17 cellular contexts compared by ENCODE assay signal in the genomic region with DNA sequence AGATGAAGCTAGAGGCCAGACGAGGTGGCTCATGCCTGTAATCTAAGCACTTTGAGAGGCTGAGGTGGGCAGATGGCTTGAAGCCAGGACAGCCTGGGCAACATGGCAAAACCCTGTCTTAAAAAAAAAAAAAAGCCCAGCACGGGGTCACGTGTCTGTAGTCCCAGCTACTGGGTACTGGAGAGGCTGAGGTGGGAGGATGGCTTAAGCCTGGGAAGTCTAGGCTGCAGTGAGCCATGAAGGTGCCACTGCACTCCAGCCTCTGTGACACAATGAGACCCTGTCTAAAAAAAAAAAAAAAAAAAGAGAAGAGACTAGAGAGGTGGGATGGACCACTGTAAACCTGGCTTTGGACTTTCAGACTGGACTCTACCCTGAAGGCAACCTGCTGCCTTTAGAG. TPM values are rescaled to one million over a fixed set of nuclear protein-coding genes. Genes with fewer than 3 reads are reported as not detected.
A peak's percentile ranks its signal among the peaks of the same experiment; 100 is the strongest.
DNase-seq lines count a peak whose midpoint lies in the region; ATAC-seq and TF ChIP-seq lines count a peak whose summit lies in the region.
"Had no signal": no experiment of that assay in that cellular context is flagged by ENCODE, and none has a peak within 500 bp of the region (broad histone marks: within the 10 kb centered on the region; RNA-seq: fewer than 3 reads in every experiment).

No MANE protein-coding gene starts in this region.

- CTCF ChIA-PET in activated CD8-positive, alpha-beta memory T cell treated with anti-CD3 and anti-CD28 coated beads, Interleukin-2, amount 10 ng/mL, durations not matched to agents 7 days and 5 days (lab: Charles Lee) = no interaction called here

- WGBS in endodermal cell (ENCODE audit: insufficient coverage in 1 of 2, insufficient read length in 1 of 2), 2 experiments = 90 to 100% methylated on average over 1 to 3 of the region's 3 CpGs

- no peak for ATAC-seq in activated CD8-positive, alpha-beta memory T cell treated with anti-CD3 and anti-CD28 coated beads, Interleukin-2, amount 10 ng/mL, durations not matched to agents 7 days and 5 days
- no peak for ATAC-seq in naive thymus-derived CD8-positive, alpha-beta T cell

- H3K9ac ChIP-seq in endodermal cell (ENCODE audit: extremely low read depth, low read length, poor library complexity, severe bottlenecking) = no peak overlapping the region

- H3K27ac ChIP-seq in endodermal cell (ENCODE audit: low read depth, low read length) = no peak overlapping the region

- H3K9me3 ChIP-seq in endodermal cell (ENCODE audit: control insufficient read depth, low read length) (no peaks in the 10 kb centered on the region), HAP-1 (no peaks in the 10 kb centered on the region)
- H3K9me3 ChIP-seq: BE2C had no signal

- H3K4me1 Mint-ChIP-seq in activated CD8-positive, alpha-beta memory T cell treated with anti-CD3 and anti-CD28 coated beads, Interleukin-2, amount 10 ng/mL, durations not matched to agents 7 days and 5 days = peaks cover 9% of the 10 kb centered on the region
- no peaks in the 10 kb centered on the region for H3K4me1 Mint-ChIP-seq in endodermal cell
- H3K4me1 Mint-ChIP-seq in naive thymus-derived CD8-positive, alpha-beta T cell = no peaks in the 10 kb centered on the region

- in situ Hi-C loops in HAP-1 (cut with MboI; ENCODE audit: low sequenced_read_pairs) = no loop called here

- H3K27me3 ChIP-seq in endodermal cell (ENCODE audit: control insufficient read depth, insufficient read depth, low read length, poor library complexity, severe bottlenecking) (no peaks in the 10 kb centered on the region), HAP-1 (ENCODE audit: low read depth) (no peaks in the 10 kb centered on the region)
- H3K27me3 ChIP-seq: BE2C had no signal

- no peaks in the 10 kb centered on the region for H3K27me3 Mint-ChIP-seq in activated CD8-positive, alpha-beta memory T cell treated with anti-CD3 and anti-CD28 coated beads, Interleukin-2, amount 10 ng/mL, durations not matched to agents 7 days and 5 days
- no peaks in the 10 kb centered on the region for H3K27me3 Mint-ChIP-seq in endodermal cell (ENCODE audit: insufficient read depth)
- H3K27me3 Mint-ChIP-seq in naive thymus-derived CD8-positive, alpha-beta T cell = peaks cover 0 to 10% (median 4%) of the 10 kb centered on the region in 5 donors

- TF ChIP-seq CTCF in endodermal cell (conservative IDR thresholded peaks at IDR 0.05) = no peak

- no peaks in the 10 kb centered on the region for H3K36me3 Mint-ChIP-seq in activated CD8-positive, alpha-beta memory T cell treated with anti-CD3 and anti-CD28 coated beads, Interleukin-2, amount 10 ng/mL, durations not matched to agents 7 days and 5 days
- no peaks in the 10 kb centered on the region for H3K36me3 Mint-ChIP-seq in endodermal cell (ENCODE audit: low read depth)
- no peaks in the 10 kb centered on the region for H3K36me3 Mint-ChIP-seq in naive thymus-derived CD8-positive, alpha-beta T cell
- H3K36me3 Mint-ChIP-seq: CD4-positive, CD25-positive, alpha-beta regulatory T cell; CD8-positive, alpha-beta memory T cell had no signal

- H3K4me3 Mint-ChIP-seq in activated CD8-positive, alpha-beta memory T cell treated with anti-CD3 and anti-CD28 coated beads, Interleukin-2, amount 10 ng/mL, durations not matched to agents 7 days and 5 days = no peak overlapping the region
- H3K4me3 Mint-ChIP-seq in endodermal cell = no peak overlapping the region
- no peak overlapping the region for H3K4me3 Mint-ChIP-seq in naive thymus-derived CD8-positive, alpha-beta T cell
- H3K4me3 Mint-ChIP-seq: CD4-positive, CD25-positive, alpha-beta regulatory T cell; CD8-positive, alpha-beta memory T cell had no signal

- peak; percentile 42 for DNase-seq in activated CD8-positive, alpha-beta memory T cell treated with anti-CD3 and anti-CD28 coated beads, Interleukin-2, amount 50 U/mL, for 48 hours
- DNase-seq in activated CD8-positive, alpha-beta memory T cell treated with anti-CD3 and anti-CD28 coated beads, Interleukin-2, amount 10 ng/mL, durations not matched to agents 7 days and 5 days = no peak
- DNase-seq in NCI-H2029 treated with DMSO at 0.1 percent for 48 hours (lab: John Stamatoyannopoulos, UW) = peak; percentile 30
- DNase-seq in NCI-H82 (lab: John Stamatoyannopoulos, UW) = peak; percentile 63
- DNase-seq in endodermal cell = peak; percentile 13
- DNase-seq in HAP-1 (ENCODE audit: low spot score in 2 of 2) = no peak
- DNase-seq in naive thymus-derived CD8-positive, alpha-beta T cell = no peak
- DNase-seq: ACHN; BE2C; C1 segment of cervical spinal cord; CD4-positive, CD25-positive, alpha-beta regulatory T cell; CD8-positive, alpha-beta memory T cell; COR-L47; DMS 273 treated with DMSO at 0.1 percent for 48 hours; GDM1; GOT3; H7 had no signal

- H3K4me3 ChIP-seq in endodermal cell (ENCODE audit: low read length) = no peak overlapping the region
- no peak overlapping the region for H3K4me3 ChIP-seq in HAP-1

- H3K36me3 ChIP-seq in endodermal cell (ENCODE audit: control insufficient read depth, insufficient read depth, low read length) (no peaks in the 10 kb centered on the region), HAP-1 (replicated peaks) (no peaks in the 10 kb centered on the region)
- H3K36me3 ChIP-seq: BE2C had no signal

- no peaks in the 10 kb centered on the region for H3K9me3 Mint-ChIP-seq in activated CD8-positive, alpha-beta memory T cell treated with anti-CD3 and anti-CD28 coated beads, Interleukin-2, amount 10 ng/mL, durations not matched to agents 7 days and 5 days (ENCODE audit: low read depth)
- no peaks in the 10 kb centered on the region for H3K9me3 Mint-ChIP-seq in endodermal cell
- peaks cover 0 to under 1% (median 0%) of the 10 kb centered on the region in 9 donors for H3K9me3 Mint-ChIP-seq in naive thymus-derived CD8-positive, alpha-beta T cell
- H3K9me3 Mint-ChIP-seq: CD8-positive, alpha-beta memory T cell had no signal

- H3K4me1 ChIP-seq in endodermal cell (ENCODE audit: control insufficient read depth, insufficient read depth, low read length) (no peaks in the 10 kb centered on the region), HAP-1 (no peaks in the 10 kb centered on the region)
- H3K4me1 ChIP-seq: BE2C had no signal

- H3K27ac Mint-ChIP-seq in activated CD8-positive, alpha-beta memory T cell treated with anti-CD3 and anti-CD28 coated beads, Interleukin-2, amount 10 ng/mL, durations not matched to agents 7 days and 5 days = no peak overlapping the region
- no peak overlapping the region for H3K27ac Mint-ChIP-seq in endodermal cell
- peak overlapping the region in 1 of 10 donors; percentile 85 for H3K27ac Mint-ChIP-seq in naive thymus-derived CD8-positive, alpha-beta T cell
- H3K27ac Mint-ChIP-seq: CD8-positive, alpha-beta memory T cell had no signal

- POLR2A ChIA-PET in naive thymus-derived CD8-positive, alpha-beta T cell (lab: Charles Lee) = no interaction called here

RNA-seq across cellular contexts. Expression of a gene that starts 10.7 kb away (rescaled TPM):
- total RNA-seq in activated CD8-positive, alpha-beta memory T cell treated with anti-CD3 and anti-CD28 coated beads, Interleukin-2, amount 10 ng/mL, durations not matched to agents 7 days and 5 days = 10 to 100 TPM; 59.2 to 60.2 TPM
- 10 to 100 TPM; 77.3 to 95.9 TPM for total RNA-seq in endodermal cell
- polyA plus RNA-seq in endodermal cell (2013, experiment 1 of 2) = 23.5 TPM
- polyA plus RNA-seq in endodermal cell (2013, experiment 2 of 2) = 24.7 TPM
- total RNA-seq in naive thymus-derived CD8-positive, alpha-beta T cell = 10 to 100 TPM; 57.6 to 57.7 TPM
- polyA plus RNA-seq in naive thymus-derived CD8-positive, alpha-beta T cell = 10 to 100 TPM; 16.4 to 18.4 (median 18.2) TPM

Comparison
In these comparisons a context has a peak if more than half of its experiments do, and no peak if none do; other contexts are left out.
1. DNase-seq: peak in activated CD8-positive, alpha-beta memory T cell treated with anti-CD3 and anti-CD28 coated beads, Interleukin-2, amount 50 U/mL, for 48 hours (single experiment), NCI-H2029 treated with DMSO at 0.1 percent for 48 hours (single experiment), NCI-H82 (single experiment) and endodermal cell (single experiment); none in activated CD8-positive, alpha-beta memory T cell treated with anti-CD3 and anti-CD28 coated beads, Interleukin-2, amount 10 ng/mL, durations not matched to agents 7 days and 5 days (single experiment), HAP-1 (0 of 2) and naive thymus-derived CD8-positive, alpha-beta T cell (0 of 10).